ENCODE assay signal across 7 cellular contexts in the genomic region with DNA sequence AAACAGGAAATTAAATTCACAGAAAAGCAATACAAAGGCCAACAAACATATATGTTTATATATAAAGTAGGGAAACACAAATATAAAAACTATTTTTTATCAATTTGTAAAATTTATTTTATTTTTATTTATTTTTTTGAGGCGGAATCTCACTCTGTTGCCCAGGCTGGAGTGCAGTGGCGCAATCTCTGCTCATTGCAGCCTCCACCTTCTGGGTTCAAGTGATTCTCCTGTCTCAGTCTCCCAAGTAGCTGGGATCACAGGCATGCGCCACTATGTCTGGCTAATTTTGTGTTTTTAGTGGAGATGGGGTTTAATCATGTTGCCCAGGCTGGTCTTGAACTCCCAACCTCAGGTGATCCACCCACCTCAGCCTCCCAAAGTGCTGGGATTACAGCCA. TPM values are rescaled to one million over a fixed set of nuclear protein-coding genes. Genes with fewer than 3 reads are reported as not detected.
A peak's percentile ranks its signal among the peaks of the same experiment; 100 is the strongest.
DNase-seq lines count a peak whose midpoint lies in the region; ATAC-seq, FAIRE-seq and TF ChIP-seq lines count a peak whose summit lies in the region.
"Not testable (repeated sequence)": the region's sequence is repeated elsewhere in the genome, so short reads cannot be mapped to it uniquely, and the experiment has no call there.

No MANE protein-coding gene starts in this region.

- H3K9me3 Mint-ChIP-seq in CD4-positive, CD25-positive, alpha-beta regulatory T cell; activated CD8-positive, alpha-beta memory T cell treated with anti-CD3 and anti-CD28 coated beads, Interleukin-2, amount 10 ng/mL, durations not matched to agents 7 days and 5 days (ENCODE audit: low read depth); immature natural killer cell; natural killer cell; stimulated activated effector memory CD8-positive, alpha-beta T cell treated with anti-CD3 and anti-CD28 coated beads, Interleukin-12 subunit alpha, Interleukin-12 subunit beta, amount 100 ng/mL, for 72 hours: not testable (repeated sequence)

- H3K79me2 ChIP-seq in KMS-11 (ENCODE audit: insufficient read depth, low read depth) (peaks cover 82% of the 10 kb centered on the region), K562 (ENCODE audit: control insufficient read depth, insufficient read depth, low read length) (peaks cover 97% of the 10 kb centered on the region)

- not testable (repeated sequence) for TF ChIP-seq EP300 in K562 (IDR thresholded peaks at IDR 0.05; ENCODE audit: low read length)

- intact Hi-C loops in K562 (cut with micrococcal nuclease) (loop anchor here (5.0 kb wide), 1 partner anchor 37 kb away; the partner anchor contains the start of gene RAF1), natural killer cell (cut with micrococcal nuclease) (loop anchor here (5.0 kb wide), 1 partner anchor 37 kb away; the partner anchor contains the start of gene RAF1)

- H3K4me2 ChIP-seq in KMS-11, result peak overlapping the region; percentile 36; the same call in 1 of the 2 replicates
- not testable (repeated sequence) for H3K4me2 ChIP-seq in K562 (ENCODE audit: insufficient read depth, low read length)

- H4K20me1 ChIP-seq in KMS-11 (ENCODE audit: insufficient read depth), result not testable (repeated sequence)
- peaks cover 12% of the 10 kb centered on the region for H4K20me1 ChIP-seq in K562 (replicated peaks; ENCODE audit: control insufficient read depth, insufficient read depth, low read length)

- not testable (repeated sequence) for H2AFZ ChIP-seq in KMS-11 (ENCODE audit: low read depth); K562 (ENCODE audit: low read depth, low read length)

- H3K27me3 Mint-ChIP-seq in CD4-positive, CD25-positive, alpha-beta regulatory T cell; activated CD8-positive, alpha-beta memory T cell treated with anti-CD3 and anti-CD28 coated beads, Interleukin-2, amount 10 ng/mL, durations not matched to agents 7 days and 5 days; immature natural killer cell (ENCODE audit: low read depth in 3 of 3); natural killer cell (ENCODE audit: low read depth in 2 of 2): not testable (repeated sequence)

- TF ChIP-seq CTCF in KMS-11 (conservative IDR thresholded peaks at IDR 0.05; ENCODE audit: low read depth, low read length); K562 (IDR thresholded peaks at IDR 0.05 in 2 of 3, conservative IDR thresholded peaks at IDR 0.05 in 1 of 3; ENCODE audit: insufficient read depth in 2 of 3, low read depth in 1 of 3, low read length in 3 of 3); natural killer cell (IDR thresholded peaks at IDR 0.05): not testable (repeated sequence)

- not testable (repeated sequence) for H3K27me3 ChIP-seq in CD4-positive, CD25-positive, alpha-beta regulatory T cell (ENCODE audit: control insufficient read depth, insufficient read depth, low read length); KMS-11 (ENCODE audit: insufficient read depth, low read depth); K562 (ENCODE audit: control insufficient read depth in 2 of 2, insufficient read depth in 2 of 2, low read length in 2 of 2)

- not testable (repeated sequence) for BruUV-seq in K562 (replicated peaks; lab: Mats Ljungman, UMichigan)

- in situ Hi-C loops in K562 (cut with MboI), result not testable (repeated sequence)

- DNase-seq in CD4-positive, CD25-positive, alpha-beta regulatory T cell; activated CD8-positive, alpha-beta memory T cell treated with anti-CD3 and anti-CD28 coated beads, Interleukin-2, amount 10 ng/mL, durations not matched to agents 7 days and 5 days; K562 (ENCODE audit: extremely low read depth in 1 of 4, low spot score in 3 of 4); immature natural killer cell; natural killer cell; stimulated activated effector memory CD8-positive, alpha-beta T cell treated with anti-CD3 and anti-CD28 coated beads, Interleukin-12 subunit alpha, Interleukin-12 subunit beta, amount 100 ng/mL, for 72 hours (ENCODE audit: low spot score in 2 of 2): not testable (repeated sequence)

- H3K4me1 ChIP-seq in CD4-positive, CD25-positive, alpha-beta regulatory T cell (ENCODE audit: control insufficient read depth, insufficient read depth, low read length, poor library complexity, severe bottlenecking), result peaks cover 29% of the 10 kb centered on the region
- H3K4me1 ChIP-seq in KMS-11 (ENCODE audit: low read depth, poor library complexity, severe bottlenecking), result peaks cover 86% of the 10 kb centered on the region
- H3K4me1 ChIP-seq in K562 (replicated peaks in 1 of 2; ENCODE audit: control insufficient read depth in 2 of 2, insufficient read depth in 2 of 2, low read length in 2 of 2), result peaks cover 33 to 49% of the 10 kb centered on the region in 2 experiments

- peak overlapping the region; percentile 77 for H3K4me3 ChIP-seq in CD4-positive, CD25-positive, alpha-beta regulatory T cell (ENCODE audit: low read depth, low read length)
- not testable (repeated sequence) for H3K4me3 ChIP-seq in KMS-11 (IDR thresholded peaks at IDR 0.05; ENCODE audit: insufficient read depth, low read depth, low read length); K562

- H3K27ac ChIP-seq in CD4-positive, CD25-positive, alpha-beta regulatory T cell (ENCODE audit: insufficient read depth, low read length, poor library complexity, severe bottlenecking); K562 (ENCODE audit: extremely low read depth, low read depth, low read length): not testable (repeated sequence)
- peak overlapping the region; percentile 24; the same call in 1 of the 2 replicates for H3K27ac ChIP-seq in KMS-11

- H3K9me3 ChIP-seq in CD4-positive, CD25-positive, alpha-beta regulatory T cell (ENCODE audit: control insufficient read depth in 2 of 2, low read length in 2 of 2); K562 (replicated peaks; ENCODE audit: control insufficient read depth, insufficient read depth, low read depth, low read length): not testable (repeated sequence)

- H3K36me3 Mint-ChIP-seq in CD4-positive, CD25-positive, alpha-beta regulatory T cell; activated CD8-positive, alpha-beta memory T cell treated with anti-CD3 and anti-CD28 coated beads, Interleukin-2, amount 10 ng/mL, durations not matched to agents 7 days and 5 days; immature natural killer cell; natural killer cell; stimulated activated effector memory CD8-positive, alpha-beta T cell treated with anti-CD3 and anti-CD28 coated beads, Interleukin-12 subunit alpha, Interleukin-12 subunit beta, amount 100 ng/mL, for 72 hours: not testable (repeated sequence)

- peak overlapping the region; percentile 80 to 95 (median 94) for H3K27ac Mint-ChIP-seq in CD4-positive, CD25-positive, alpha-beta regulatory T cell
- peak overlapping the region; percentile 24 for H3K27ac Mint-ChIP-seq in activated CD8-positive, alpha-beta memory T cell treated with anti-CD3 and anti-CD28 coated beads, Interleukin-2, amount 10 ng/mL, durations not matched to agents 7 days and 5 days
- peak overlapping the region in 5 of 6 donors; percentile 56 to 92 (median 85) for H3K27ac Mint-ChIP-seq in immature natural killer cell
- peak overlapping the region; percentile 78 to 86 for H3K27ac Mint-ChIP-seq in natural killer cell
- H3K27ac Mint-ChIP-seq in stimulated activated effector memory CD8-positive, alpha-beta T cell treated with anti-CD3 and anti-CD28 coated beads, Interleukin-12 subunit alpha, Interleukin-12 subunit beta, amount 100 ng/mL, for 72 hours, result peak overlapping the region; percentile 48

- not testable (repeated sequence) for H3K36me3 ChIP-seq in CD4-positive, CD25-positive, alpha-beta regulatory T cell (ENCODE audit: control insufficient read depth, insufficient read depth, low read length); KMS-11 (ENCODE audit: insufficient read depth); K562 (ENCODE audit: control insufficient read depth, insufficient read depth, low read length)

- POLR2A ChIA-PET in K562 (lab: Yijun Ruan, JAX), result interaction anchor here (0.8 kb wide), 1 partner anchor 9 kb away, joined by 3 read pairs; no protein-coding TSS in a partner anchor

- H3K9ac ChIP-seq in KMS-11, result not testable (repeated sequence)
- peak overlapping the region in 1 of 2 experiments; percentile 2; a peak in 1 of 4 replicates for H3K9ac ChIP-seq in K562 (ENCODE audit: insufficient read depth in 1 of 2, low read depth in 2 of 2, low read length in 2 of 2)

- WGBS in K562 (ENCODE audit: insufficient coverage, low coverage, missing lambda C conversion rate), result 88% methylated on average over 3 of the region's 3 CpGs

- ATAC-seq in CD4-positive, CD25-positive, alpha-beta regulatory T cell (ENCODE audit: low read depth in 2 of 2); activated CD8-positive, alpha-beta memory T cell treated with anti-CD3 and anti-CD28 coated beads, Interleukin-2, amount 10 ng/mL, durations not matched to agents 7 days and 5 days; K562; natural killer cell; stimulated activated effector memory CD8-positive, alpha-beta T cell treated with anti-CD3 and anti-CD28 coated beads, Interleukin-12 subunit alpha, Interleukin-12 subunit beta, amount 100 ng/mL, for 72 hours: not testable (repeated sequence)

- not testable (repeated sequence) for TF ChIP-seq POLR2A in K562 (conservative IDR thresholded peaks at IDR 0.05)

- not testable (repeated sequence) for H3K9me1 ChIP-seq in K562 (ENCODE audit: control insufficient read depth, insufficient read depth, low read length)

- CTCF ChIA-PET in activated CD8-positive, alpha-beta memory T cell treated with anti-CD3 and anti-CD28 coated beads, Interleukin-2, amount 10 ng/mL, durations not matched to agents 7 days and 5 days (lab: Charles Lee), result interaction anchor here (1.0 kb wide), 1 partner anchor 18 kb away, joined by 3 read pairs; no protein-coding TSS in a partner anchor
- CTCF ChIA-PET in K562 (lab: Yijun Ruan, JAX; ENCODE audit: low intra/inter-chr PET ratio), result interaction anchor here (0.6 kb wide), 1 partner anchor 29 kb away, joined by 3 read pairs; no protein-coding TSS in a partner anchor

- peaks cover 41 to 80% (median 55%) of the 10 kb centered on the region in 4 donors for H3K4me1 Mint-ChIP-seq in CD4-positive, CD25-positive, alpha-beta regulatory T cell
- peaks cover 40% of the 10 kb centered on the region for H3K4me1 Mint-ChIP-seq in activated CD8-positive, alpha-beta memory T cell treated with anti-CD3 and anti-CD28 coated beads, Interleukin-2, amount 10 ng/mL, durations not matched to agents 7 days and 5 days
- peaks cover 62 to 75% of the 10 kb centered on the region in 2 donors for H3K4me1 Mint-ChIP-seq in immature natural killer cell
- peaks cover 44 to 58% of the 10 kb centered on the region in 2 donors for H3K4me1 Mint-ChIP-seq in natural killer cell
- peaks cover 51% of the 10 kb centered on the region for H3K4me1 Mint-ChIP-seq in stimulated activated effector memory CD8-positive, alpha-beta T cell treated with anti-CD3 and anti-CD28 coated beads, Interleukin-12 subunit alpha, Interleukin-12 subunit beta, amount 100 ng/mL, for 72 hours

- peak overlapping the region; percentile 22 to 88 (median 76) for H3K4me3 Mint-ChIP-seq in CD4-positive, CD25-positive, alpha-beta regulatory T cell
- H3K4me3 Mint-ChIP-seq in activated CD8-positive, alpha-beta memory T cell treated with anti-CD3 and anti-CD28 coated beads, Interleukin-2, amount 10 ng/mL, durations not matched to agents 7 days and 5 days; stimulated activated effector memory CD8-positive, alpha-beta T cell treated with anti-CD3 and anti-CD28 coated beads, Interleukin-12 subunit alpha, Interleukin-12 subunit beta, amount 100 ng/mL, for 72 hours: not testable (repeated sequence)
- H3K4me3 Mint-ChIP-seq in immature natural killer cell (peak overlapping the region; percentile 79 to 87 (median 84)), natural killer cell (peak overlapping the region; percentile 45)

- TF ChIP-seq RAD21 in K562 (CRISPR knock-in tag; conservative IDR thresholded peaks at IDR 0.05 in 1 of 2, IDR thresholded peaks at IDR 0.05 in 1 of 2), result not testable (repeated sequence)

- FAIRE-seq in K562 (lab: Jason Lieb, UNC), result not testable (repeated sequence)

RNA-seq across cellular contexts. Expression of gene RAF1, which starts 39.0 kb away (rescaled TPM):
- total RNA-seq in CD4-positive, CD25-positive, alpha-beta regulatory T cell, result 133 TPM
- 10 to 100 TPM; 54.1 to 73.5 (median 66.3) TPM for polyA plus RNA-seq in CD4-positive, CD25-positive, alpha-beta regulatory T cell
- total RNA-seq in activated CD8-positive, alpha-beta memory T cell treated with anti-CD3 and anti-CD28 coated beads, Interleukin-2, amount 10 ng/mL, durations not matched to agents 7 days and 5 days, result 10 to 100 TPM; 92.4 to 96.8 TPM
- total RNA-seq in K562 (2011; cell fraction: chromatin; rRNA removed; ENCODE audit: low replicate concordance), result 242 and 294 TPM in 2 replicates
- 149 and 152 TPM in 2 replicates for total RNA-seq in K562 (2011; cell fraction: nucleolus; rRNA removed)
- 183 and 224 TPM in 2 replicates for total RNA-seq in K562 (2011; cell fraction: nucleoplasm; rRNA removed)
- 74.5 and 104 TPM in 2 replicates for total RNA-seq in K562 (2014; rRNA removed)
- 91.4 and 95.2 TPM in 2 replicates for total RNA-seq in K562 (2014; rRNA removed; fragmentation: Illumina TruSeq; extraction: Trizol)
- 92.6 and 97.5 TPM in 2 replicates for total RNA-seq in K562 (2015; rRNA removed; fragmentation: Illumina TruSeq; extraction: Trizol)
- total RNA-seq in K562 (2021), result 78.3 and 83.2 TPM in 2 replicates
- 155 and 183 TPM in 2 replicates for polyA plus RNA-seq in K562 (2011; rRNA removed)
- polyA plus RNA-seq in K562 (2011; cell fraction: cytosol; rRNA removed), result 124 and 134 TPM in 2 replicates
- polyA plus RNA-seq in K562 (2011; cell fraction: nucleus; rRNA removed), result 176 and 181 TPM in 2 replicates
- 61.9 and 70.8 TPM in 2 replicates for polyA plus RNA-seq in K562 (2012)
- polyA plus RNA-seq in K562 (2014; fragmentation: Illumina TruSeq; extraction: Trizol), result 95.5 and 106 TPM in 2 replicates
- polyA plus RNA-seq in K562 (2014; fragmentation: Nextera tagmentation; extraction: Ambion mirVana), result 10 to 100 TPM; 28.0 to 32.3 TPM
- 85.6 and 96.8 TPM in 2 replicates for polyA plus RNA-seq in K562 (2014; rRNA removed)
- 208 and 239 TPM in 2 replicates for polyA minus RNA-seq in K562 (2011; rRNA and poly(A)+ RNA removed)
- 66.7 and 92.6 TPM in 2 replicates for polyA minus RNA-seq in K562 (2011; cell fraction: cytosol; rRNA and poly(A)+ RNA removed)
- 109 and 169 TPM in 2 replicates for polyA minus RNA-seq in K562 (2011; cell fraction: nucleus; rRNA and poly(A)+ RNA removed)
- 10 to 100 TPM; 44.3 to 87.2 (median 81.7) TPM for polyA plus RNA-seq in immature natural killer cell
- 100 to 1,000 TPM; 142 to 168 (median 156) TPM for total RNA-seq in natural killer cell

Comparison
In these comparisons a context has a peak if more than half of its experiments do, and no peak if none do; other contexts are left out.
1. H3K27ac Mint-ChIP-seq: peak in every context shown above with its lines; median percentile 94 in CD4-positive, CD25-positive, alpha-beta regulatory T cell; 85 in immature natural killer cell; 82 in natural killer cell; 48 in stimulated activated effector memory CD8-positive, alpha-beta T cell treated with anti-CD3 and anti-CD28 coated beads, Interleukin-12 subunit alpha, Interleukin-12 subunit beta, amount 100 ng/mL, for 72 hours; 24 in activated CD8-positive, alpha-beta memory T cell treated with anti-CD3 and anti-CD28 coated beads, Interleukin-2, amount 10 ng/mL, durations not matched to agents 7 days and 5 days.